ENCODE assay signal across 1 cellular context in genomic region chr2:8310557-8311455, GRCh38.
A peak's percentile ranks its signal among the peaks of the same experiment; 100 is the strongest.
TF ChIP-seq lines count a peak whose summit lies in the region.

No MANE protein-coding gene starts in this region.

TF ChIP-seq in GM12878, 131 proteins besides CTCF, POLR2A, EP300 and RAD21 (continued from another document):
- TF ChIP-seq CEBPZ (IDR thresholded peaks at IDR 0.05; ENCODE audit: low read depth, low read length) (no peak), USF1 (IDR thresholded peaks at IDR 0.05; ENCODE audit: borderline replicate concordance, extremely low read length, insufficient read depth, low read depth, low read length) (peak; percentile 7), RAD51 (IDR thresholded peaks at IDR 0.05) (peak; percentile 42; the same call in 1 of the 2 replicates), POU2F2 (IDR thresholded peaks at IDR 0.05; ENCODE audit: borderline replicate concordance, low read depth, low read length) (no peak), BHLHE40 (IDR thresholded peaks at IDR 0.05; ENCODE audit: borderline replicate concordance in 1 of 2, low read depth in 2 of 2, low read length in 1 of 2) (peak in 1 of 2 experiments; percentile 72; a peak in 2 of 4 replicates), ZNF687 (IDR thresholded peaks at IDR 0.05) (peak; percentile 46), IKZF1 (conservative IDR thresholded peaks at IDR 0.05) (peak; percentile 78), GATAD2B (conservative IDR thresholded peaks at IDR 0.05; ENCODE audit: low read depth) (peak; percentile 23; the same call in 1 of the 2 replicates), EED (IDR thresholded peaks at IDR 0.05; ENCODE audit: low read depth) (peak; percentile 43; the same call in 1 of the 2 replicates), RELB (IDR thresholded peaks at IDR 0.05; ENCODE audit: low read depth) (0 out of 2 replicates have a peak, but pooled peaks have one; percentile 18), RUNX3 (IDR thresholded peaks at IDR 0.05; ENCODE audit: low read length) (peak; percentile 15; the same call in 1 of the 2 replicates)
